Comparison of ENCODE assay signal across 23 cellular contexts in the genomic region with DNA sequence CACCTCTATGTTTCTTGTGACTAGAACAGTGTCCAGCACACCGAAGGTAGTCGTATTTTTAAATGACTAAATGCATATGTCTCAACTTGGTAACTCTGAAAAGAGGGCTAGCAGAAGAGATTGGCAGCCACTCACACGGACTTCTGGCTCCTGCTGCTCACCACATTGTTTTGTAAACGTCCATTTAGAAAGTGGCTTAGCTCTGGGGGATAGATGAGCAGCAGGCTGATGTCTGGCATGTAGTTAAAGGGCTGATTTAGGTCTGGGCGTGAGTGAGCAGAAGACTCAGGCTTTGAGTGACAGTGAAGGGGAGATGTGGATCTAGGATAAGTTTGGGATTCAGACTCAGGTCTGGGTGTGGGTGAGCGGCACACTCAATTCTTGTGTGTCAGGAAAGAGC.
DNase-seq lines count a peak whose midpoint lies in the region; ATAC-seq and TF ChIP-seq lines count a peak whose summit lies in the region.
"Had no signal": no experiment of that assay in that cellular context is flagged by ENCODE, and none has a peak within 500 bp of the region (broad histone marks: within the 10 kb centered on the region; RNA-seq: fewer than 3 reads in every experiment).

No MANE protein-coding gene starts in this region.

- peaks cover 4% of the 10 kb centered on the region for H3K9me3 Mint-ChIP-seq in endodermal cell
- H3K9me3 Mint-ChIP-seq: CD8-positive, alpha-beta memory T cell had no signal

- H3K27ac ChIP-seq in heart left ventricle (no peak overlapping the region), endodermal cell (ENCODE audit: low read depth, low read length) (no peak overlapping the region)
- H3K27ac ChIP-seq: SJCRH30 had no signal

- H3K4me1 Mint-ChIP-seq in endodermal cell: no peaks in the 10 kb centered on the region

- H3K36me3 ChIP-seq in heart left ventricle: no peaks in the 10 kb centered on the region
- H3K36me3 ChIP-seq in H7 (replicated peaks; ENCODE audit: control insufficient read depth, insufficient read depth, low read length): no peaks in the 10 kb centered on the region
- no peaks in the 10 kb centered on the region for H3K36me3 ChIP-seq in endodermal cell (ENCODE audit: control insufficient read depth, insufficient read depth, low read length)
- H3K36me3 ChIP-seq: SJCRH30 had no signal

- H3K27me3 ChIP-seq in heart left ventricle (peaks cover 0 to 7% (median 0%) of the 10 kb centered on the region in 9 donors), H7 (ENCODE audit: control insufficient read depth, insufficient read depth, low read length) (no peaks in the 10 kb centered on the region), endodermal cell (ENCODE audit: control insufficient read depth, insufficient read depth, low read length, poor library complexity, severe bottlenecking) (no peaks in the 10 kb centered on the region)
- H3K27me3 ChIP-seq: SJCRH30 had no signal

- TF ChIP-seq CTCF in heart left ventricle (IDR thresholded peaks at IDR 0.05): no peak
- TF ChIP-seq CTCF in endodermal cell (conservative IDR thresholded peaks at IDR 0.05): no peak

- intact Hi-C loops in cardiac septum (cut with DNase I) (no loop called here), heart left ventricle (cut with DNase I) (no loop called here)

- no peak for TF ChIP-seq POLR2A in heart left ventricle (IDR thresholded peaks at IDR 0.05)

- H3K27ac Mint-ChIP-seq in endodermal cell: no peak overlapping the region
- H3K27ac Mint-ChIP-seq: CD8-positive, alpha-beta memory T cell had no signal

- DNase-seq in cardiac septum (ENCODE audit: low spot score): peak; percentile 56
- no peak for DNase-seq in heart left ventricle
- DNase-seq in H7: peak; percentile 68
- peak; percentile 48 for DNase-seq in endodermal cell
- DNase-seq in NCI-H774 (lab: John Stamatoyannopoulos, UW): no peak
- DNase-seq in GM03348 (ENCODE audit: low spot score): no peak
- DNase-seq: CD8-positive, alpha-beta memory T cell; DND-41; GOT3; KG1; MM.1S; NCI-H2029; NCI-H446; NCI-H524 treated with DMSO at 0.1 percent for 48 hours; NCI-H82; NK-92 treated with Interleukin-12 subunit alpha and Interleukin-12 subunit beta, amount 100 ng/mL, for 24 hours; PC-3; SJCRH30 had no signal

- no peak overlapping the region for H3K9ac ChIP-seq in endodermal cell (ENCODE audit: extremely low read depth, low read length, poor library complexity, severe bottlenecking)

- 67 to 74% (median 71%) methylated on average over 6 of the region's 6 CpGs for WGBS in heart left ventricle, 4 donors
- 64 to 70% methylated on average over 5 to 6 of the region's 6 CpGs for WGBS in endodermal cell (ENCODE audit: insufficient coverage in 1 of 2, insufficient read length in 1 of 2), 2 experiments

- ATAC-seq in heart left ventricle (no peak), GM21619 (IDR thresholded peaks at IDR 0.05; ENCODE audit: unreplicated experiment) (no peak)
- ATAC-seq: HCT116, PC-3, Right ventricle myocardium inferior, SK-N-SH treated with all-trans-retinoic acid at 6 μM for 48 hours had no signal

- no peaks in the 10 kb centered on the region for H3K36me3 Mint-ChIP-seq in endodermal cell (ENCODE audit: low read depth)
- H3K36me3 Mint-ChIP-seq: CD14-positive monocyte; CD8-positive, alpha-beta memory T cell had no signal

- H3K9me3 ChIP-seq in heart left ventricle: no peaks in the 10 kb centered on the region
- peaks cover 4% of the 10 kb centered on the region for H3K9me3 ChIP-seq in endodermal cell (ENCODE audit: control insufficient read depth, low read length)
- H3K9me3 ChIP-seq: SJCRH30 had no signal

- H3K4me3 Mint-ChIP-seq in endodermal cell: no peak overlapping the region
- H3K4me3 Mint-ChIP-seq: CD14-positive monocyte; CD8-positive, alpha-beta memory T cell had no signal

- H3K4me1 ChIP-seq in heart left ventricle (peaks cover 0 to 7% (median 0%) of the 10 kb centered on the region in 12 donors), endodermal cell (ENCODE audit: control insufficient read depth, insufficient read depth, low read length) (no peaks in the 10 kb centered on the region)

- H3K4me3 ChIP-seq in heart left ventricle (no peak overlapping the region), H7 (ENCODE audit: insufficient read depth, low read depth, low read length) (no peak overlapping the region), endodermal cell (ENCODE audit: low read length) (peak overlapping the region; percentile 17)
- H3K4me3 ChIP-seq: SJCRH30 had no signal

- H3K27me3 Mint-ChIP-seq in endodermal cell (ENCODE audit: insufficient read depth): peaks cover 5% of the 10 kb centered on the region

Comparison
In these comparisons a context has a peak if more than half of its experiments do, and no peak if none do; other contexts are left out.
1. DNase-seq: peak in cardiac septum (single experiment), H7 (single experiment) and endodermal cell (single experiment); none in heart left ventricle (0 of 5), NCI-H774 (single experiment) and GM03348 (single experiment).